ENCODE assay signal across 16 cellular contexts in the genomic region with DNA sequence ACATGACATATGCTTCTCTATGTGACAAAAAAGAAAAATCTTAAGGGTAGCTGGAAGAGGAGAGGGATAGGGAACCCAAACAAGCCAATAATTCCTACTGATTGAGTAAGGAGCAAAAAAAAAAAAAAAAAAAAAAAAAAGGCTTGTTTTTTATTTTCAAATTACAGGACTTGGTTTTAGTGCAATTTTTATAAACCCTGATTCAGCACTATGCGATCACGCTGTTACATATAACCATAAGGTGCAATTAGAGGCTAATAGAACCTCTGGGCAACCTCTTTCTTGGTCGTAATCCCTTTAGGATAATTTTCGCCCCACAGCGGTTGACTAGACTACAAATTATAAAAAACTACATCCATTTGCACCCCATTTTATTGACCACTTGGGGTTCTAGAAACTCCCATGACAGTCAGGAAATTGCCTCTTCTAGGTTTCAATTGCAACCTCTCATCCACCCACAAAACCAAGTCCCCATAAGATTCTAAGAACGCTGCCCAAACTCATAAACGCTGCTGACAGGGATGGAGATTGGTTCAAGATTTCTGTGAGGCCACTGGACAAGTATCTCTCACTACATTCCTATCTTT. TPM values are rescaled to one million over a fixed set of nuclear protein-coding genes. Genes with fewer than 3 reads are reported as not detected.
A peak's percentile ranks its signal among the peaks of the same experiment; 100 is the strongest.
DNase-seq lines count a peak whose midpoint lies in the region; ATAC-seq, FAIRE-seq and TF ChIP-seq lines count a peak whose summit lies in the region.
"Had no signal": no experiment of that assay in that cellular context is flagged by ENCODE, and none has a peak within 500 bp of the region (broad histone marks: within the 10 kb centered on the region; RNA-seq: fewer than 3 reads in every experiment).

No MANE protein-coding gene starts in this region.

- TF ChIP-seq CTCF in HEK293 (tag by site-specific recombination; IDR thresholded peaks at IDR 0.05): no peak
- TF ChIP-seq CTCF in astrocyte (IDR thresholded peaks at IDR 0.05; ENCODE audit: insufficient read depth, low read depth, low read length): no peak
- no peak for TF ChIP-seq CTCF in fibroblast of mammary gland (conservative IDR thresholded peaks at IDR 0.05; ENCODE audit: control insufficient read depth, insufficient read depth, low read depth, low read length)
- no peak for TF ChIP-seq CTCF in osteoblast (IDR thresholded peaks at IDR 0.05; ENCODE audit: extremely low read depth, low read depth, low read length)
- TF ChIP-seq CTCF in pancreas (IDR thresholded peaks at IDR 0.05): no peak

- WGBS in pancreas, 2 donors: 95 to 96% methylated on average over 7 of the region's 7 CpGs

- FAIRE-seq in astrocyte (lab: Jason Lieb, UNC): no peak
- FAIRE-seq in pancreas (lab: Jason Lieb, UNC): no peak
- FAIRE-seq: A204.1, GM12878, GM18507 had no signal

- DNase-seq in astrocyte (ENCODE audit: low read depth): no peak
- peak; percentile 36 for DNase-seq in fibroblast of mammary gland (ENCODE audit: low read depth)
- peak; percentile 41 for DNase-seq in osteoblast (ENCODE audit: insufficient read length, low spot score, missing footprints)
- no peak for DNase-seq in T1000 (lab: John Stamatoyannopoulos, UW)
- DNase-seq in nucleus accumbens (lab: John Stamatoyannopoulos, UW): no peak
- DNase-seq in pancreas: no peak
- DNase-seq: C1 segment of cervical spinal cord; CD4-positive, alpha-beta memory T cell; DMS79; GM23248; H7 had no signal

- no peaks in the 10 kb centered on the region for H3K9me3 Mint-ChIP-seq in astrocyte (ENCODE audit: unreplicated experiment)
- H3K9me3 Mint-ChIP-seq: CD4-positive, alpha-beta memory T cell had no signal

- POLR2A ChIA-PET in HEK293 (lab: Yijun Ruan, JAX): no interaction called here

- H3K4me3 ChIP-seq in HEK293 (ENCODE audit: low read depth, low read length): no peak overlapping the region
- no peak overlapping the region for H3K4me3 ChIP-seq in astrocyte (ENCODE audit: insufficient read depth, low read depth, low read length)
- H3K4me3 ChIP-seq in fibroblast of mammary gland (ENCODE audit: control insufficient read depth, low read depth, low read length): no peak overlapping the region
- H3K4me3 ChIP-seq in osteoblast (ENCODE audit: insufficient read depth, low read length): no peak overlapping the region
- H3K4me3 ChIP-seq in pancreas: no peak overlapping the region
- H3K4me3 ChIP-seq: GM12878, GM23248 had no signal

- CTCF ChIA-PET in HEK293 (lab: Yijun Ruan, JAX): interaction anchor here (3.2 kb wide), 1 partner anchor 88 kb away, joined by 10 read pairs; no protein-coding TSS in a partner anchor

- peaks cover 26% of the 10 kb centered on the region for H3K4me1 ChIP-seq in HEK293 (ENCODE audit: control insufficient read depth, insufficient read depth, low read length)
- H3K4me1 ChIP-seq in astrocyte (ENCODE audit: insufficient read depth, low read length): peaks cover 27% of the 10 kb centered on the region
- peaks cover 37% of the 10 kb centered on the region for H3K4me1 ChIP-seq in osteoblast (ENCODE audit: insufficient read depth, low read length)
- peaks cover 0 to 4% (median 0%) of the 10 kb centered on the region in 3 donors for H3K4me1 ChIP-seq in pancreas

- H3K4me2 ChIP-seq in astrocyte (ENCODE audit: low read length): no peak overlapping the region
- H3K4me2 ChIP-seq in osteoblast (ENCODE audit: insufficient read depth, low read length): no peak overlapping the region

- H3K4me1 Mint-ChIP-seq in astrocyte (ENCODE audit: low read depth, unreplicated experiment): peaks cover 41% of the 10 kb centered on the region
- H3K4me1 Mint-ChIP-seq: B cell; CD4-positive, alpha-beta memory T cell had no signal

- no peaks in the 10 kb centered on the region for H4K20me1 ChIP-seq in astrocyte (ENCODE audit: insufficient read depth, low read length)
- no peaks in the 10 kb centered on the region for H4K20me1 ChIP-seq in osteoblast (ENCODE audit: insufficient read depth, low read length)

- no peak overlapping the region for H3K4me3 Mint-ChIP-seq in astrocyte (ENCODE audit: unreplicated experiment)
- H3K4me3 Mint-ChIP-seq: B cell; CD4-positive, alpha-beta memory T cell had no signal

- H3K27me3 ChIP-seq in astrocyte (ENCODE audit: insufficient read depth, low read length) (no peaks in the 10 kb centered on the region), osteoblast (ENCODE audit: insufficient read depth, low read length) (no peaks in the 10 kb centered on the region), pancreas (no peaks in the 10 kb centered on the region)

- intact Hi-C loops in pancreas (cut with DNase I): no loop called here

- H3K79me2 ChIP-seq in astrocyte (ENCODE audit: insufficient read depth, low read length) (no peaks in the 10 kb centered on the region), osteoblast (ENCODE audit: insufficient read depth, low read length) (no peaks in the 10 kb centered on the region)

- no peaks in the 10 kb centered on the region for H3K36me3 ChIP-seq in HEK293 (ENCODE audit: control insufficient read depth in 2 of 2, insufficient read depth in 1 of 2, low read length in 2 of 2)
- no peaks in the 10 kb centered on the region for H3K36me3 ChIP-seq in astrocyte (ENCODE audit: insufficient read depth, low read length)
- no peaks in the 10 kb centered on the region for H3K36me3 ChIP-seq in osteoblast (ENCODE audit: insufficient read depth, low read length)
- no peaks in the 10 kb centered on the region for H3K36me3 ChIP-seq in pancreas

- H3K27ac ChIP-seq in HEK293 (ENCODE audit: extremely low read depth, low read depth, low read length) (no peak overlapping the region), astrocyte (ENCODE audit: low read depth, low read length) (no peak overlapping the region), osteoblast (ENCODE audit: low read depth, low read length) (no peak overlapping the region), pancreas (no peak overlapping the region)
- H3K27ac ChIP-seq: GM23248 had no signal

- no peak for ATAC-seq in pancreas
- ATAC-seq: GM12878 had no signal

- H3K27me3 Mint-ChIP-seq in astrocyte (ENCODE audit: low read depth, unreplicated experiment): no peaks in the 10 kb centered on the region

- H3K9ac ChIP-seq in astrocyte (ENCODE audit: low read length): no peak overlapping the region
- H3K9ac ChIP-seq: GM23248 had no signal

- no peaks in the 10 kb centered on the region for H3K9me3 ChIP-seq in HEK293 (ENCODE audit: control insufficient read depth, insufficient read depth, low read depth, low read length)
- H3K9me3 ChIP-seq in astrocyte (ENCODE audit: insufficient read depth, low read depth, low read length): no peaks in the 10 kb centered on the region
- H3K9me3 ChIP-seq in osteoblast (ENCODE audit: low read depth, low read length): no peaks in the 10 kb centered on the region
- no peaks in the 10 kb centered on the region for H3K9me3 ChIP-seq in pancreas

- no peak overlapping the region for H2AFZ ChIP-seq in astrocyte (ENCODE audit: low read depth, low read length)
- no peak overlapping the region for H2AFZ ChIP-seq in osteoblast (ENCODE audit: low read length)
- H2AFZ ChIP-seq: GM23248 had no signal

- H3K36me3 Mint-ChIP-seq in astrocyte (ENCODE audit: low read depth, unreplicated experiment): no peaks in the 10 kb centered on the region
- H3K36me3 Mint-ChIP-seq: CD4-positive, alpha-beta memory T cell had no signal

- H3K27ac Mint-ChIP-seq in astrocyte (ENCODE audit: unreplicated experiment): peak overlapping the region; percentile 38
- H3K27ac Mint-ChIP-seq: B cell; CD4-positive, alpha-beta memory T cell had no signal

TF ChIP-seq in HEK293, 187 proteins besides CTCF, POLR2A, EP300 and RAD21:
- TF ChIP-seq ZNF362 (tag by site-specific recombination; IDR thresholded peaks at IDR 0.05): 0 out of 2 replicates have a peak, but pooled peaks have one; percentile 53
- TF ChIP-seq PRDM4 (tag by site-specific recombination; IDR thresholded peaks at IDR 0.05): peak; percentile 96
- no peak for TF ChIP-seq ZNF514 (tag by site-specific recombination; IDR thresholded peaks at IDR 0.05)

RNA-seq across cellular contexts. Expression of gene RAI14, which starts 44.2 kb away (rescaled TPM):
- total RNA-seq in astrocyte: 307 and 315 TPM in 2 replicates
- 138 and 149 TPM in 2 replicates for total RNA-seq in osteoblast
- total RNA-seq in pancreas: 10 to 100 TPM; 11.4 to 25.1 (median 18.6) TPM
- 1 to 10 TPM; 5.4 to 6.7 TPM for polyA plus RNA-seq in pancreas

Comparison
In these comparisons a context has a peak if more than half of its experiments do, and no peak if none do; other contexts are left out.
1. DNase-seq: peak in fibroblast of mammary gland (single experiment) and osteoblast (single experiment); none in astrocyte (single experiment), T1000 (single experiment), nucleus accumbens (0 of 56) and pancreas (0 of 6).